In genomic region chr11:20097319-20098221, GRCh38 we compare ENCODE assay signal across 13 cellular contexts.
DNase-seq lines count a peak whose midpoint lies in the region; TF ChIP-seq lines count a peak whose summit lies in the region.
"Had no signal": no experiment of that assay in that cellular context is flagged by ENCODE, and none has a peak within 500 bp of the region (broad histone marks: within the 10 kb centered on the region; RNA-seq: fewer than 3 reads in every experiment).

No MANE protein-coding gene starts in this region.

- POLR2A ChIA-PET in A673 (lab: Charles Lee; ENCODE audit: low non-redundant PET) = no interaction called here

- H3K27ac ChIP-seq in uterus = peak overlapping the region; percentile 77 to 89
- H3K27ac ChIP-seq in A673 (ENCODE audit: low read depth, low read length, poor library complexity, severe bottlenecking) = no peak overlapping the region
- peak overlapping the region in 2 of 4 donors; percentile 46 to 52 for H3K27ac ChIP-seq in esophagus squamous epithelium
- H3K27ac ChIP-seq: neural progenitor cell, SJSA1 had no signal

- intact Hi-C loops in uterus (cut with DNase I; ENCODE audit: low total_unique reads) (loop anchor here (10.0 kb wide), 1 partner anchor 53 kb away; no protein-coding TSS in a partner anchor), A673 (cut with micrococcal nuclease; ENCODE audit: unreplicated experiment) (no loop called here), esophagus squamous epithelium (cut with DNase I) (no loop called here), Calu3 (cut with micrococcal nuclease; ENCODE audit: unreplicated experiment) (no loop called here)

- H3K4me3 Mint-ChIP-seq in Calu3 (ENCODE audit: low read depth, unreplicated experiment) = no peak overlapping the region
- H3K4me3 Mint-ChIP-seq: activated T-cell treated with anti-CD3 and anti-CD28 coated beads, Interleukin-2, amount 50 U/mL, for 4 hours; neural progenitor cell had no signal

- H3K9me3 ChIP-seq in uterus (no peaks in the 10 kb centered on the region), A673 (ENCODE audit: low read depth, low read length, poor library complexity, severe bottlenecking) (no peaks in the 10 kb centered on the region), esophagus squamous epithelium (no peaks in the 10 kb centered on the region)
- H3K9me3 ChIP-seq: SJSA1 had no signal

- no peak overlapping the region for H3K27ac Mint-ChIP-seq in Calu3 (ENCODE audit: unreplicated experiment)
- H3K27ac Mint-ChIP-seq: neural progenitor cell had no signal

- H3K4me1 Mint-ChIP-seq in Calu3 (ENCODE audit: low read depth, unreplicated experiment) = no peaks in the 10 kb centered on the region

- H3K36me3 Mint-ChIP-seq in Calu3 (ENCODE audit: insufficient read depth, unreplicated experiment) = no peaks in the 10 kb centered on the region

- DNase-seq in NCI-H2081 (lab: John Stamatoyannopoulos, UW) = peak; percentile 7 to 79
- no peak for DNase-seq in NCI-H2081 treated with DMSO at 0.1 percent for 48 hours (lab: John Stamatoyannopoulos, UW)
- DNase-seq in amniotic epithelial cell (ENCODE audit: low read depth) = peak; percentile 99
- DNase-seq in kidney glomerular epithelial cell (lab: John Stamatoyannopoulos, UW) = peak; percentile 84
- peak; percentile 69 to 89 for DNase-seq in uterus
- DNase-seq in A673 (ENCODE audit: low spot score) = no peak
- DNase-seq in esophagus squamous epithelium (lab: John Stamatoyannopoulos, UW) = no peak
- no peak for DNase-seq in Calu3
- DNase-seq: 8988T; activated T-cell treated with anti-CD3 and anti-CD28 coated beads, Interleukin-2, amount 50 U/mL, for 4 hours; Karpas-422 had no signal

- no peaks in the 10 kb centered on the region for H3K27me3 ChIP-seq in uterus
- H3K27me3 ChIP-seq in A673 (replicated peaks; ENCODE audit: insufficient read depth, low read depth, low read length, poor library complexity) = no peaks in the 10 kb centered on the region
- no peaks in the 10 kb centered on the region for H3K27me3 ChIP-seq in esophagus squamous epithelium
- H3K27me3 ChIP-seq: neural progenitor cell, SJSA1 had no signal

- TF ChIP-seq POLR2A in uterus (IDR thresholded peaks at IDR 0.05) = no peak
- TF ChIP-seq POLR2A in esophagus squamous epithelium (IDR thresholded peaks at IDR 0.05) = no peak

- H3K36me3 ChIP-seq in uterus (no peaks in the 10 kb centered on the region), A673 (ENCODE audit: insufficient read depth, low read length, poor library complexity, severe bottlenecking) (no peaks in the 10 kb centered on the region), esophagus squamous epithelium (peaks cover 0 to 100% (median 0%) of the 10 kb centered on the region in 3 donors)
- H3K36me3 ChIP-seq: neural progenitor cell had no signal

- BruUV-seq in A673 (replicated peaks; lab: Mats Ljungman, UMichigan) (no TSS peak), Calu3 (replicated peaks; lab: Mats Ljungman, UMichigan) (no TSS peak)

- no peaks in the 10 kb centered on the region for H3K9me3 Mint-ChIP-seq in Calu3 (ENCODE audit: low read depth, unreplicated experiment)
- H3K9me3 Mint-ChIP-seq: activated T-cell treated with anti-CD3 and anti-CD28 coated beads, Interleukin-2, amount 50 U/mL, for 4 hours; neural progenitor cell had no signal

- peaks cover 6 to 9% of the 10 kb centered on the region in 2 donors for H3K4me1 ChIP-seq in uterus
- H3K4me1 ChIP-seq in A673 (ENCODE audit: insufficient read depth, low read length, poor library complexity, severe bottlenecking) = no peaks in the 10 kb centered on the region
- peaks cover 0 to 15% (median 5%) of the 10 kb centered on the region in 3 donors for H3K4me1 ChIP-seq in esophagus squamous epithelium

- 40 to 52% methylated on average over 12 to 13 of the region's 13 CpGs for WGBS in esophagus squamous epithelium, 2 donors

- CTCF ChIA-PET in A673 (lab: Charles Lee) = no interaction called here
- CTCF ChIA-PET in Calu3 (lab: Charles Lee) = no interaction called here

- H3K27me3 Mint-ChIP-seq in Calu3 (ENCODE audit: unreplicated experiment) = no peaks in the 10 kb centered on the region

- H3K4me3 ChIP-seq in uterus (no peak overlapping the region), A673 (ENCODE audit: low read depth, low read length, poor library complexity, severe bottlenecking) (no peak overlapping the region), esophagus squamous epithelium (no peak overlapping the region)
- H3K4me3 ChIP-seq: neural progenitor cell, SJSA1 had no signal

- TF ChIP-seq CTCF in uterus (IDR thresholded peaks at IDR 0.05) (no peak), A673 (conservative IDR thresholded peaks at IDR 0.05; ENCODE audit: low read depth, low read length) (no peak), esophagus squamous epithelium (IDR thresholded peaks at IDR 0.05) (no peak), Calu3 (IDR thresholded peaks at IDR 0.05; ENCODE audit: unreplicated experiment) (no peak)

Comparison
In these comparisons a context has a peak if more than half of its experiments do, and no peak if none do; other contexts are left out.
1. DNase-seq: peak in NCI-H2081 (2 of 2), amniotic epithelial cell (single experiment), kidney glomerular epithelial cell (single experiment) and uterus (2 of 2); none in NCI-H2081 treated with DMSO at 0.1 percent for 48 hours (single experiment), A673 (single experiment), esophagus squamous epithelium (single experiment) and Calu3 (single experiment).